ENCODE assay signal across 8 cellular contexts in genomic region chr6:44297063-44298038, GRCh38. TPM values are rescaled to one million over a fixed set of nuclear protein-coding genes. Genes with fewer than 3 reads are reported as not detected.
DNase-seq lines count a peak whose midpoint lies in the region; ATAC-seq and TF ChIP-seq lines count a peak whose summit lies in the region.

No MANE protein-coding gene starts in this region.

- H3K27me3 ChIP-seq in BJ (ENCODE audit: control insufficient read depth, insufficient read depth, low read length): peaks cover 26% of the 10 kb centered on the region

- H3K9me3 ChIP-seq in mesodermal cell (ENCODE audit: control insufficient read depth, low read length): no peaks in the 10 kb centered on the region

- WGBS in mesodermal cell (ENCODE audit: insufficient coverage in 2 of 2), 2 experiments: 1 to 2% methylated on average over 56 to 72 of the region's 86 CpGs

- POLR2A ChIA-PET in BJ (lab: Charles Lee): no interaction called here

- TF ChIP-seq CTCF in BJ (IDR thresholded peaks at IDR 0.05; ENCODE audit: insufficient read depth, low read depth, low read length): no peak
- TF ChIP-seq CTCF in LNCaP clone FGC (IDR thresholded peaks at IDR 0.05; ENCODE audit: control insufficient read depth, extremely low read depth, insufficient read depth): no peak

- no peak overlapping the region for H3K27ac ChIP-seq in mesodermal cell (ENCODE audit: low read depth, low read length, severe bottlenecking)

- peaks cover 6% of the 10 kb centered on the region for H3K4me1 ChIP-seq in mesodermal cell (ENCODE audit: control insufficient read depth, insufficient read depth, low read length, poor library complexity, severe bottlenecking)

- CTCF ChIA-PET in BJ (lab: Yijun Ruan, JAX): interaction anchor here (0.9 to 2.6 kb wide), 9 partner anchors 7 to 129 kb away, joined by 3 to 15 read pairs (median 4); partner anchors contain the start of gene AARS2

- H3K4me3 ChIP-seq in BJ (ENCODE audit: low read depth, low read length): peak overlapping the region; percentile 30
- H3K4me3 ChIP-seq in LNCaP clone FGC (ENCODE audit: low read depth, low read length): peak overlapping the region; percentile 45
- peak overlapping the region; percentile 44 for H3K4me3 ChIP-seq in mesodermal cell (ENCODE audit: extremely low read depth, insufficient read depth, low read length, poor library complexity, severe bottlenecking)

- DNase-seq in BJ (ENCODE audit: low read depth) (no peak), LNCaP clone FGC (ENCODE audit: low read depth) (no peak)
- peak; percentile 49 to 60 for DNase-seq in activated CD4-positive, alpha-beta T cell treated with anti-CD3 and anti-CD28 coated beads, Interleukin-2, amount 50 U/mL, for 48 hours
- peak; percentile 14 for DNase-seq in effector CD8-positive, alpha-beta T cell (lab: John Stamatoyannopoulos, UW)
- peak; percentile 66 for DNase-seq in stimulated activated CD8-positive, alpha-beta memory T cell treated with anti-CD3 and anti-CD28 coated beads, Interleukin-4, amount 100 ng/mL, for 48 hours

- ATAC-seq in GM21529 (IDR thresholded peaks at IDR 0.05; ENCODE audit: unreplicated experiment) (no peak), HG03354 (IDR thresholded peaks at IDR 0.05; ENCODE audit: poor library complexity, severe bottlenecking, unreplicated experiment) (no peak)

- H3K36me3 ChIP-seq in BJ (ENCODE audit: control insufficient read depth, insufficient read depth, low read length) (peaks cover 11% of the 10 kb centered on the region), mesodermal cell (ENCODE audit: control insufficient read depth, insufficient read depth, low read length) (peaks cover 30% of the 10 kb centered on the region)

RNA-seq across cellular contexts. Expression of gene AARS2, which starts 15.8 kb away (rescaled TPM):
- polyA plus RNA-seq in BJ (2011; rRNA removed): 4.5 and 7.3 TPM in 2 replicates
- 6.7 and 9.1 TPM in 2 replicates for polyA minus RNA-seq in BJ (2011; rRNA and poly(A)+ RNA removed)
- polyA plus RNA-seq in mesodermal cell (2013, experiment 1 of 2): 13.7 TPM
- 12.3 TPM for polyA plus RNA-seq in mesodermal cell (2013, experiment 2 of 2)

RNA-seq across cellular contexts. Expression of gene TMEM151B, which starts 27.1 kb away (rescaled TPM):
- polyA plus RNA-seq in BJ (2011; rRNA removed): not detected in 2 replicates
- polyA minus RNA-seq in BJ (2011; rRNA and poly(A)+ RNA removed): not detected in 2 replicates
- polyA plus RNA-seq in mesodermal cell (2013, experiment 1 of 2): 1.5 TPM
- 0.46 TPM for polyA plus RNA-seq in mesodermal cell (2013, experiment 2 of 2)

RNA-seq across cellular contexts. Expression of gene NFKBIE, which starts 32.0 kb away (rescaled TPM):
- polyA plus RNA-seq in BJ (2011; rRNA removed): 6.2 and 8.0 TPM in 2 replicates
- polyA minus RNA-seq in BJ (2011; rRNA and poly(A)+ RNA removed): 2.7 and 4.6 TPM in 2 replicates
- 11.1 TPM for polyA plus RNA-seq in mesodermal cell (2013, experiment 1 of 2)
- polyA plus RNA-seq in mesodermal cell (2013, experiment 2 of 2): 8.6 TPM

RNA-seq across cellular contexts. Expression of gene SLC35B2, which starts 40.0 kb away (rescaled TPM):
- 104 and 145 TPM in 2 replicates for polyA plus RNA-seq in BJ (2011; rRNA removed)
- polyA minus RNA-seq in BJ (2011; rRNA and poly(A)+ RNA removed): 36.7 and 58.8 TPM in 2 replicates
- 58.8 TPM for polyA plus RNA-seq in mesodermal cell (2013, experiment 1 of 2)
- polyA plus RNA-seq in mesodermal cell (2013, experiment 2 of 2): 45.4 TPM

RNA-seq across cellular contexts. Expression of gene SPATS1, which starts 45.1 kb away (rescaled TPM):
- not detected in 2 replicates for polyA plus RNA-seq in BJ (2011; rRNA removed)
- not detected in 2 replicates for polyA minus RNA-seq in BJ (2011; rRNA and poly(A)+ RNA removed)
- polyA plus RNA-seq in mesodermal cell (2013, experiment 1 of 2): not detected
- polyA plus RNA-seq in mesodermal cell (2013, experiment 2 of 2): not detected

Comparison
In these comparisons a context has a peak if more than half of its experiments do, and no peak if none do; other contexts are left out.
1. DNase-seq: peak in activated CD4-positive, alpha-beta T cell treated with anti-CD3 and anti-CD28 coated beads, Interleukin-2, amount 50 U/mL, for 48 hours (2 of 2), effector CD8-positive, alpha-beta T cell (single experiment) and stimulated activated CD8-positive, alpha-beta memory T cell treated with anti-CD3 and anti-CD28 coated beads, Interleukin-4, amount 100 ng/mL, for 48 hours (single experiment); none in BJ (single experiment) and LNCaP clone FGC (single experiment).
2. Peak in every context shown above with its lines, with median percentiles within 50 percentile points of each other: H3K4me3 ChIP-seq.